Comparison of ENCODE assay signal across 6 cellular contexts in genomic region chr19:49422407-49423277, GRCh38. TPM values are rescaled to one million over a fixed set of nuclear protein-coding genes. Genes with fewer than 3 reads are reported as not detected.
DNase-seq lines count a peak whose midpoint lies in the region; ATAC-seq and TF ChIP-seq lines count a peak whose summit lies in the region.

No MANE protein-coding gene starts in this region.

- peak overlapping the region; percentile 21 for H3K4me2 ChIP-seq in GM23248 (ENCODE audit: unreplicated experiment)

- H3K36me3 Mint-ChIP-seq in T-helper 1 cell treated with Interleukin-12 subunit alpha and Interleukin-12 subunit beta and Interleukin-4 antibody, amounts not matched to agents 30 μg/mL and 1 μg/mL, for 36 hours (ENCODE audit: low read depth): peaks cover 8% of the 10 kb centered on the region

- intact Hi-C loops in testis (cut with DNase I; ENCODE audit: low total_unique reads): no loop called here

- no peaks in the 10 kb centered on the region for H3K79me2 ChIP-seq in GM23248 (ENCODE audit: insufficient read depth)

- H4K20me1 ChIP-seq in GM23248 (ENCODE audit: insufficient read depth): no peaks in the 10 kb centered on the region

- H3K9ac ChIP-seq in GM23248: no peak overlapping the region

- H2AFZ ChIP-seq in GM23248: no peak overlapping the region

- H3K27me3 Mint-ChIP-seq in T-helper 1 cell treated with Interleukin-12 subunit alpha and Interleukin-12 subunit beta and Interleukin-4 antibody, amounts not matched to agents 30 μg/mL and 1 μg/mL, for 36 hours (ENCODE audit: low read depth): peaks cover 95% of the 10 kb centered on the region

- peak overlapping the region; percentile 52 for H3K27ac Mint-ChIP-seq in T-helper 1 cell treated with Interleukin-12 subunit alpha and Interleukin-12 subunit beta and Interleukin-4 antibody, amounts not matched to agents 30 μg/mL and 1 μg/mL, for 36 hours

- H3K27me3 ChIP-seq in GM23248 (replicated peaks; ENCODE audit: insufficient read depth) (peaks cover 81% of the 10 kb centered on the region), foreskin keratinocyte (peaks cover 93% of the 10 kb centered on the region), testis (peaks cover 4% of the 10 kb centered on the region)

- peaks cover 42% of the 10 kb centered on the region for H3K4me1 Mint-ChIP-seq in T-helper 1 cell treated with Interleukin-12 subunit alpha and Interleukin-12 subunit beta and Interleukin-4 antibody, amounts not matched to agents 30 μg/mL and 1 μg/mL, for 36 hours (ENCODE audit: low read depth)

- no peak overlapping the region for H3K27ac ChIP-seq in GM23248
- no peak overlapping the region for H3K27ac ChIP-seq in foreskin keratinocyte
- no peak overlapping the region for H3K27ac ChIP-seq in testis

- peak; percentile 39 for ATAC-seq in foreskin keratinocyte
- no peak for ATAC-seq in GM21619 (IDR thresholded peaks at IDR 0.05; ENCODE audit: unreplicated experiment)

- no peaks in the 10 kb centered on the region for H3F3A ChIP-seq in GM23248 (ENCODE audit: insufficient read depth)

- H3K36me3 ChIP-seq in GM23248 (ENCODE audit: low read depth): no peaks in the 10 kb centered on the region
- no peaks in the 10 kb centered on the region for H3K36me3 ChIP-seq in testis (ENCODE audit: low read depth, missing control alignments)

- in situ Hi-C loops in GM23248 (cut with MboI): no loop called here

- no peak for TF ChIP-seq POLR2A in testis (IDR thresholded peaks at IDR 0.05)

- H3K9me3 ChIP-seq in GM23248 (ENCODE audit: low read depth) (no peaks in the 10 kb centered on the region), testis (no peaks in the 10 kb centered on the region)

- no peak overlapping the region for H3K4me3 ChIP-seq in GM23248
- peak overlapping the region in 1 of 2 donors; percentile 10 for H3K4me3 ChIP-seq in testis

- WGBS in GM23248 (ENCODE audit: low coverage in 1 of 2, low lambda C conversion rate in 2 of 2, missing lambda C conversion rate in 2 of 2), 2 experiments: 6 to 9% methylated on average over 45 to 63 of the region's 69 CpGs
- WGBS in testis, 2 donors: 2 to 3% methylated on average over 52 to 59 of the region's 69 CpGs

- no peaks in the 10 kb centered on the region for H3K9me3 Mint-ChIP-seq in T-helper 1 cell treated with Interleukin-12 subunit alpha and Interleukin-12 subunit beta and Interleukin-4 antibody, amounts not matched to agents 30 μg/mL and 1 μg/mL, for 36 hours

- H3K9me2 ChIP-seq in GM23248 (ENCODE audit: insufficient read depth): no peaks in the 10 kb centered on the region

- peak; percentile 63 for DNase-seq in GM23248
- DNase-seq in foreskin keratinocyte: peak in 1 of 2 donors; percentile 31
- DNase-seq in testis: peak; percentile 62
- no peak for DNase-seq in 8988T

- peak overlapping the region; percentile 83 for H3K4me3 Mint-ChIP-seq in T-helper 1 cell treated with Interleukin-12 subunit alpha and Interleukin-12 subunit beta and Interleukin-4 antibody, amounts not matched to agents 30 μg/mL and 1 μg/mL, for 36 hours

- H3K4me1 ChIP-seq in GM23248 (ENCODE audit: insufficient read depth) (0 out of 2 replicates have a peak, but pooled peaks cover 5% of the 10 kb centered on the region), foreskin keratinocyte (no peaks in the 10 kb centered on the region), testis (peaks cover 29% of the 10 kb centered on the region)

- TF ChIP-seq CTCF in foreskin keratinocyte (conservative IDR thresholded peaks at IDR 0.05) (peak; percentile 55), testis (IDR thresholded peaks at IDR 0.05) (peak in 2 of 3 experiments; percentile 45 to 48)

RNA-seq across cellular contexts. Expression of gene PTH2, which starts 0.6 kb away (rescaled TPM):
- not detected in 2 replicates for total RNA-seq in GM23248 (2014; rRNA removed; shearing (Covaris generic))
- not detected in 2 replicates for polyA plus RNA-seq in GM23248 (2016; fragmentation: Nextera tagmentation; extraction: Ambion mirVana)
- not detected in 2 replicates for total RNA-seq in foreskin keratinocyte
- polyA plus RNA-seq in foreskin keratinocyte: not detected in 2 replicates
- not detected for total RNA-seq in testis
- not detected for polyA plus RNA-seq in testis (ENCODE audit: insufficient read depth, low read depth, low replicate concordance)

RNA-seq across cellular contexts. Expression of gene GFY, which starts 2.5 kb away (rescaled TPM):
- total RNA-seq in GM23248 (2014; rRNA removed; shearing (Covaris generic)): not detected in 2 replicates
- not detected in 2 replicates for polyA plus RNA-seq in GM23248 (2016; fragmentation: Nextera tagmentation; extraction: Ambion mirVana)
- total RNA-seq in foreskin keratinocyte: not detected in 2 replicates
- polyA plus RNA-seq in foreskin keratinocyte: not detected in 2 replicates
- total RNA-seq in testis: under 1 TPM; 0.24 to 0.62 TPM
- 0.80 TPM for polyA plus RNA-seq in testis (ENCODE audit: insufficient read depth, low read depth, low replicate concordance)

RNA-seq across cellular contexts. Expression of gene SLC17A7, which starts 18.7 kb away (rescaled TPM):
- not detected in 2 replicates for total RNA-seq in GM23248 (2014; rRNA removed; shearing (Covaris generic))
- not detected in 2 replicates for polyA plus RNA-seq in GM23248 (2016; fragmentation: Nextera tagmentation; extraction: Ambion mirVana)
- total RNA-seq in foreskin keratinocyte: not detected in 2 replicates
- polyA plus RNA-seq in foreskin keratinocyte: 0.04 TPM in 1 of 2 replicates, not detected in the other
- total RNA-seq in testis: 1 to 10 TPM; 2.2 to 2.7 TPM
- 3.2 TPM for polyA plus RNA-seq in testis (ENCODE audit: insufficient read depth, low read depth, low replicate concordance)

RNA-seq across cellular contexts. Expression of gene PIH1D1, which starts 29.0 kb away (rescaled TPM):
- total RNA-seq in GM23248 (2014; rRNA removed; shearing (Covaris generic)): 68.0 and 90.2 TPM in 2 replicates
- polyA plus RNA-seq in GM23248 (2016; fragmentation: Nextera tagmentation; extraction: Ambion mirVana) (73.5 and 79.9 TPM in 2 replicates), foreskin keratinocyte (86.7 and 92.5 TPM in 2 replicates), testis (ENCODE audit: insufficient read depth, low read depth, low replicate concordance) (55.3 TPM)
- total RNA-seq in foreskin keratinocyte (83.6 and 92.8 TPM in 2 replicates), testis (10 to 100 TPM; 45.9 to 49.6 TPM)

RNA-seq across cellular contexts. Expression of gene ALDH16A1, which starts 30.4 kb away (rescaled TPM):
- 30.4 and 43.8 TPM in 2 replicates for total RNA-seq in GM23248 (2014; rRNA removed; shearing (Covaris generic))
- polyA plus RNA-seq in GM23248 (2016; fragmentation: Nextera tagmentation; extraction: Ambion mirVana): 9.0 and 9.4 TPM in 2 replicates
- total RNA-seq in foreskin keratinocyte: 23.0 and 39.1 TPM in 2 replicates
- polyA plus RNA-seq in foreskin keratinocyte: 26.5 and 36.7 TPM in 2 replicates
- 10 to 100 TPM; 22.4 to 24.7 TPM for total RNA-seq in testis
- 8.5 TPM for polyA plus RNA-seq in testis (ENCODE audit: insufficient read depth, low read depth, low replicate concordance)
